ENCODE assay signal across 8 cellular contexts in the genomic region with DNA sequence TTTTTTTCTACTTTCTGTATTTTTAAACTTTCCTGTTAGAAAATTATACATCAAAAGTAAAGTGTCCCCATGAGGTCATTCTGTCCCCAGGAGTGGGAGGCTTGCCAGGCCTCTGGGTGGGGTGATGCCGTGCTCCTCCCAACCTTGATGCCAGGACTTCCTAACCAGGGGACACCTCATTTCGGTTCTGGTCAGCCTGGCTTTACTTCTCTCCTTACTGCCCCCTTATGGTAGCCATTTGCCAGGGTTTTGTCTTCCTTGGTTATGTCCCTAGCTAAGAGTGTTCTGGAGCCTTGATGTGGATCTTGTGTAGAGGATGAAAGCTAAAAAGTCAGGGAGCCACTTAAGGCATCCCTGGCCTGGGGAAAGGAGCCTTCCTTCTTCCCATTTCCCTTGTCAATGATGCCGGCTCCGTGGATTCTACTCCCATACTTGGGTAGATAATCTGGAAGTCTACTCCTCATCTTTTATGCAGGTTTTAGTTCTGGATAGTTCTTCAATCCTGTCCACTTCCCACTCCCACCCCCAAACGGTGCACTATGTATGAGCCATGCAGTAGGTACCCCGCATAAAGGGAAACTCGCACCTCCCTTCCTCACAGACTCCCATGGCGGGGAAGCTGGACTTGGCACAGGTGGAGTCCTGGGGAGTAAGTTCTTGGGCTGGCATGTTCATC.
DNase-seq lines count a peak whose midpoint lies in the region; ATAC-seq, FAIRE-seq and TF ChIP-seq lines count a peak whose summit lies in the region.

No MANE protein-coding gene starts in this region.

- H3K9me3 ChIP-seq in breast epithelium (no peaks in the 10 kb centered on the region), kidney (ENCODE audit: control insufficient read depth in 1 of 2, low read length in 2 of 2) (no peaks in the 10 kb centered on the region), testis (no peaks in the 10 kb centered on the region)

- no peak for FAIRE-seq in kidney (lab: Jason Lieb, UNC)

- H3K9ac ChIP-seq in kidney (ENCODE audit: low read length in 2 of 2): no peak overlapping the region

- POLR2A ChIA-PET in AG04449 (lab: Yijun Ruan, JAX): interaction anchor here (1.4 kb wide), 1 partner anchor 20 kb away, joined by 4 read pairs; no protein-coding TSS in a partner anchor

- H3K4me1 ChIP-seq in breast epithelium: no peaks in the 10 kb centered on the region
- H3K4me1 ChIP-seq in kidney (ENCODE audit: control insufficient read depth in 1 of 2, insufficient read depth in 1 of 2, low read depth in 1 of 2, low read length in 2 of 2): no peaks in the 10 kb centered on the region
- H3K4me1 ChIP-seq in testis: no peaks in the 10 kb centered on the region

- intact Hi-C loops in breast epithelium (cut with DNase I; ENCODE audit: low total_unique reads): no loop called here
- intact Hi-C loops in kidney (cut with DNase I): no loop called here
- intact Hi-C loops in testis (cut with DNase I; ENCODE audit: low total_unique reads): no loop called here

- 41 to 53% methylated on average over 8 of the region's 8 CpGs for WGBS in testis, 2 donors

- TF ChIP-seq CTCF in AG04449 (IDR thresholded peaks at IDR 0.05; ENCODE audit: insufficient read depth, low read length, missing control alignments): peak; percentile 68
- TF ChIP-seq CTCF in GM12864 (IDR thresholded peaks at IDR 0.05; ENCODE audit: low read depth, low read length, missing control alignments): peak; percentile 64
- peak in 2 of 3 donors; percentile 19 to 28 for TF ChIP-seq CTCF in breast epithelium (IDR thresholded peaks at IDR 0.05)
- peak; percentile 28 for TF ChIP-seq CTCF in kidney (IDR thresholded peaks at IDR 0.05; ENCODE audit: borderline replicate concordance, extremely low read depth, insufficient read depth)
- TF ChIP-seq CTCF in testis (IDR thresholded peaks at IDR 0.05): peak; percentile 44 to 52 (median 45)

- no peak for DNase-seq in AG04449 (ENCODE audit: low read depth, low spot score)
- DNase-seq in GM12864 (ENCODE audit: low read depth): peak; percentile 8
- peak; percentile 3 for DNase-seq in NCI-H774 (lab: John Stamatoyannopoulos, UW)
- no peak for DNase-seq in breast epithelium (ENCODE audit: low spot score in 2 of 2)
- DNase-seq in kidney: no peak
- peak; percentile 86 for DNase-seq in testis
- no peak for DNase-seq in GDM1 (lab: John Stamatoyannopoulos, UW)

- no peaks in the 10 kb centered on the region for H3K36me3 ChIP-seq in breast epithelium
- no peaks in the 10 kb centered on the region for H3K36me3 ChIP-seq in kidney (ENCODE audit: control insufficient read depth in 1 of 2, insufficient read depth in 2 of 2, low read length in 2 of 2)
- H3K36me3 ChIP-seq in testis (ENCODE audit: low read depth, missing control alignments): no peaks in the 10 kb centered on the region

- H3K27ac ChIP-seq in breast epithelium (no peak overlapping the region), kidney (ENCODE audit: low read depth in 2 of 2, low read length in 2 of 2) (no peak overlapping the region), testis (no peak overlapping the region)

- H3K27me3 ChIP-seq in breast epithelium: no peaks in the 10 kb centered on the region
- no peaks in the 10 kb centered on the region for H3K27me3 ChIP-seq in testis

- CTCF ChIA-PET in AG04449 (lab: Yijun Ruan, JAX): interaction anchor here (0.8 to 2.7 kb wide), 30 partner anchors 8 to 951 kb away, joined by 3 to 40 read pairs (median 4); partner anchors contain the start of gene SALL4

- ATAC-seq in GM21717 (IDR thresholded peaks at IDR 0.05; ENCODE audit: unreplicated experiment): no peak

- H3K4me3 ChIP-seq in AG04449 (ENCODE audit: low read depth, low read length) (no peak overlapping the region), GM12864 (ENCODE audit: low read depth, low read length) (no peak overlapping the region), breast epithelium (no peak overlapping the region), kidney (ENCODE audit: low read length in 2 of 2) (no peak overlapping the region), testis (no peak overlapping the region)

- TF ChIP-seq POLR2A in breast epithelium (IDR thresholded peaks at IDR 0.05) (no peak), testis (IDR thresholded peaks at IDR 0.05) (no peak)

Comparison
In these comparisons a context has a peak if more than half of its experiments do, and no peak if none do; other contexts are left out.
1. DNase-seq: peak in GM12864 (single experiment), NCI-H774 (single experiment) and testis (single experiment); none in AG04449 (single experiment), breast epithelium (0 of 2), kidney (single experiment) and GDM1 (single experiment).
2. Peak in every context shown above with its lines, with median percentiles within 50 percentile points of each other: CTCF ChIP-seq.